1 cellular context compared by ENCODE assay signal in the genomic region with DNA sequence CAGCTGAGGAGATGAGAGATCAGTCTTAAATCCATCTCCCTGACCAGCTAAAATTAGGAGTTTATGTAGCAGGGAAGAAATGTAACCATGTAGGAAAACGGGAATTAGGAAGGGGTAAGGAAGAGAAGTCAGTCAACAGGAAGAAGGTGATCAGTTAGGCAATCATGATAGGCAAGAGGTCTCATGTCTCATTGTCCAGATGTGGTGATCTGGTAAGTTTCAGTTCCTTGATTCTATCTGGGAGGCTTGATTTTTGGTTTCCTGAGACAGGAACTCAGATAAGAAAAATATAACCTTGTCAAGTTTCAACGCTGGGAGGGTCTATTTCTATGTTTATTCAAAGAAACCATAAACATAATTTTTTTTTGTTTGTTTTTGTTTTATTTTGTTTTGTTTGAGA.
TF ChIP-seq lines count a peak whose summit lies in the region.

No MANE protein-coding gene starts in this region.

TF ChIP-seq in GM12878, 131 proteins besides CTCF, POLR2A, EP300 and RAD21:
- no peak for TF ChIP-seq RUNX3 (IDR thresholded peaks at IDR 0.05; ENCODE audit: low read length)
- peak; percentile 74; the same call in 1 of the 2 replicates for TF ChIP-seq SPI1 (IDR thresholded peaks at IDR 0.05; ENCODE audit: borderline replicate concordance, insufficient read depth, low read depth, low read length)
- TF ChIP-seq STAT1 (conservative IDR thresholded peaks at IDR 0.05), result no peak
- no peak for TF ChIP-seq MYC (IDR thresholded peaks at IDR 0.05; ENCODE audit: insufficient read depth, insufficient read length, insufficient replicate concordance, low read length, severe bottlenecking)
TF ChIP-seq in GM12878: peak in this region for 1.
